4 cellular contexts compared by ENCODE assay signal in the genomic region with DNA sequence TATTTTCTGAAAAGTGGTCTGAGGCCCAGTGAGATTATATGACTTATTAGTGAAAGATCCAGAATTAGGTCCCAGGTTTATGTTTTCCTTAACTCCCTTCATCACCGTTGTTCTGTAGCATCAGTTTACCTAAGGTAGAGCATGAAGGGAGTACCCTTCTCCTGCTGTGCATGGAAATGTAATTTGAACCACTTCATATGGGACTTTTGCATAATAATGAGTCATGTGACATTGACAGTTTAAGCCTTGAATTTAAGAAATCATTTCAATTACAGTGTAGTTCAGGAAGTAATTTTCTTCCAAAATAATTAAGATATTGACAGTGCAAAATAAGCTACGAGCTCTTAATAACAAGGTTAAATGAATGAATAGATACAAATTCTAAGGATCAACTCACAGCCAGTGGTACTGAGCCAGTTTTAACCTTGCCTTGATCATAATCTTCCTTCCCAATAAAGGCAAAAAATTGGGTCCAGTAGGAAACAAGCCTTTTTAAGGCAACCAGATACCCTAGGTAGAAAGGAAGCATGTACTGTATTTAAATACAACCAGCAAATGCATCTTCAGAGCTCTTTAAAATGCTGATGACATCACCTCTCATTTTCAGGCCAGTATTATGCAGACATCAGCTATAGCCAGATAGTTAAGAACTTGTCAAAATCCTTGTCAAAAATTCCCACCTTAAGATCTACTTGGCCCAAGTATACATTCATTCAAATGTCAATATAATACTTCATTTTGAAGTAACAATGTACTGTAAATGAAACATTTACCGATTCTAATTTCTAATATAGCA.
TF ChIP-seq lines count a peak whose summit lies in the region.

No MANE protein-coding gene starts in this region.

TF ChIP-seq in HepG2, 621 proteins besides CTCF, POLR2A, EP300 and RAD21:
- TF ChIP-seq ATF7 (IDR thresholded peaks at IDR 0.05) (peak; percentile 76; the same call in 1 of the 2 replicates), ATF7 (CRISPR knock-in tag; IDR thresholded peaks at IDR 0.05) (no peak), RNF2 (conservative IDR thresholded peaks at IDR 0.05; ENCODE audit: low read depth) (no peak)

TF ChIP-seq in HEK293, 187 proteins besides CTCF, POLR2A, EP300 and RAD21:
- TF ChIP-seq ZNF830 (tag by site-specific recombination; IDR thresholded peaks at IDR 0.05; ENCODE audit: low read depth) = no peak
- TF ChIP-seq, protein P1, sequence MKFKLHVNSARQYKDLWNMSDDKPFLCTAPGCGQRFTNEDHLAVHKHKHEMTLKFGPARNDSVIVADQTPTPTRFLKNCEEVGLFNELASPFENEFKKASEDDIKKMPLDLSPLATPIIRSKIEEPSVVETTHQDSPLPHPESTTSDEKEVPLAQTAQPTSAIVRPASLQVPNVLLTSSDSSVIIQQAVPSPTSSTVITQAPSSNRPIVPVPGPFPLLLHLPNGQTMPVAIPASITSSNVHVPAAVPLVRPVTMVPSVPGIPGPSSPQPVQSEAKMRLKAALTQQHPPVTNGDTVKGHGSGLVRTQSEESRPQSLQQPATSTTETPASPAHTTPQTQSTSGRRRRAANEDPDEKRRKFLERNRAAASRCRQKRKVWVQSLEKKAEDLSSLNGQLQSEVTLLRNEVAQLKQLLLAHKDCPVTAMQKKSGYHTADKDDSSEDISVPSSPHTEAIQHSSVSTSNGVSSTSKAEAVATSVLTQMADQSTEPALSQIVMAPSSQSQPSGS (tag by site-specific recombination; IDR thresholded peaks at IDR 0.05; ENCODE audit: low read depth) = peak; percentile 59; the same call in 1 of the 2 replicates

TF ChIP-seq in WTC11, 78 proteins besides CTCF, POLR2A, EP300 and RAD21:
- TF ChIP-seq GRHL2 (CRISPR knock-in tag; IDR thresholded peaks at IDR 0.05; ENCODE audit: insufficient replicate concordance, severe bottlenecking) = no peak
- TF ChIP-seq, protein P2, sequence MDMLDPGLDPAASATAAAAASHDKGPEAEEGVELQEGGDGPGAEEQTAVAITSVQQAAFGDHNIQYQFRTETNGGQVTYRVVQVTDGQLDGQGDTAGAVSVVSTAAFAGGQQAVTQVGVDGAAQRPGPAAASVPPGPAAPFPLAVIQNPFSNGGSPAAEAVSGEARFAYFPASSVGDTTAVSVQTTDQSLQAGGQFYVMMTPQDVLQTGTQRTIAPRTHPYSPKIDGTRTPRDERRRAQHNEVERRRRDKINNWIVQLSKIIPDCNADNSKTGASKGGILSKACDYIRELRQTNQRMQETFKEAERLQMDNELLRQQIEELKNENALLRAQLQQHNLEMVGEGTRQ (CRISPR knock-in tag; IDR thresholded peaks at IDR 0.05) = peak; percentile 61

TF ChIP-seq in K562, 482 proteins besides CTCF, POLR2A, EP300 and RAD21:
- no peak for TF ChIP-seq ZNF124 (CRISPR knock-in tag; IDR thresholded peaks at IDR 0.05)
- TF ChIP-seq, protein P3, sequence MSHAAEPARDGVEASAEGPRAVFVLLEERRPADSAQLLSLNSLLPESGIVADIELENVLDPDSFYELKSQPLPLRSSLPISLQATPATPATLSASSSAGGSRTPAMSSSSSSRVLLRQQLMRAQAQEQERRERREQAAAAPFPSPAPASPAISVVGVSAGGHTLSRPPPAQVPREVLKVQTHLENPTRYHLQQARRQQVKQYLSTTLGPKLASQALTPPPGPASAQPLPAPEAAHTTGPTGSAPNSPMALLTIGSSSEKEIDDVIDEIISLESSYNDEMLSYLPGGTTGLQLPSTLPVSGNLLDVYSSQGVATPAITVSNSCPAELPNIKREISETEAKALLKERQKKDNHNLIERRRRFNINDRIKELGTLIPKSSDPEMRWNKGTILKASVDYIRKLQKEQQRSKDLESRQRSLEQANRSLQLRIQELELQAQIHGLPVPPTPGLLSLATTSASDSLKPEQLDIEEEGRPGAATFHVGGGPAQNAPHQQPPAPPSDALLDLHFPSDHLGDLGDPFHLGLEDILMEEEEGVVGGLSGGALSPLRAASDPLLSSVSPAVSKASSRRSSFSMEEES (CRISPR knock-in tag; IDR thresholded peaks at IDR 0.05) = peak; percentile 63
